In the genomic region with DNA sequence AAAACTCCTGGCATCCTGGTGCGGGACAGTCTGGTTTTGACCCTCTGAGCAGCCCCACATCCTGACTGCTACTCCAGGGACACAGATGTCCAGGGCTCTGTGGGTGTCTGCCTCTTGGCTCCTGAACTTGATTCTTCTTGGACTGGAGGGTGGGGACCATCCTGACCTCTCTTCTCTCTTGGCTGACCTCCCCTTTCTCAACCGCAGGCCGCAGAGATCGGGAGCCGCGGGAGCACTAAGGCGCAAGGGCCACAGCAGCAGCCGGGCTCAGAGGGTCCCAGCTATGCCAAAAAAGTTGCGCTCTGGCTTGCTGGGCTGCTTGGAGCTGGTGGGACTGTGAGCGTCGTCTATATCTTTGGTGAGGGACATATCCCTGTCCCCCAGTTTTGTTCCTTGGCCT, we compare ENCODE assay signal across 8 cellular contexts. TPM values are rescaled to one million over a fixed set of nuclear protein-coding genes. Genes with fewer than 3 reads are reported as not detected.
DNase-seq lines count a peak whose midpoint lies in the region; TF ChIP-seq lines count a peak whose summit lies in the region.

No MANE protein-coding gene starts in this region.

- H3K9me3 ChIP-seq in CD8-positive, alpha-beta memory T cell (ENCODE audit: low read length), result no peaks in the 10 kb centered on the region
- H3K9me3 ChIP-seq in PC-9 (ENCODE audit: insufficient read depth, low read depth), result no peaks in the 10 kb centered on the region

- CTCF ChIA-PET in CD8-positive, alpha-beta memory T cell (lab: Charles Lee), result no interaction called here
- CTCF ChIA-PET in PC-9 (lab: Charles Lee), result no interaction called here

- peak overlapping the region; percentile 99 for H3K4me2 ChIP-seq in PC-9

- no TSS peak for BruUV-seq in PC-9 (replicated peaks; lab: Mats Ljungman, UMichigan)

- TF ChIP-seq CTCF in PC-9 (conservative IDR thresholded peaks at IDR 0.05) (no peak), epithelial cell of proximal tubule (conservative IDR thresholded peaks at IDR 0.05; ENCODE audit: low read depth, low read length) (no peak), osteocyte (IDR thresholded peaks at IDR 0.05) (no peak)

- H3K4me3 ChIP-seq in CD8-positive, alpha-beta memory T cell (ENCODE audit: low read length), result peak overlapping the region; percentile 97
- H3K4me3 ChIP-seq in PC-9 (peak overlapping the region; percentile 99), epithelial cell of proximal tubule (ENCODE audit: low read depth, low read length) (peak overlapping the region; percentile 75)

- no peak for DNase-seq in CD8-positive, alpha-beta memory T cell
- no peak for DNase-seq in PC-9
- DNase-seq in epithelial cell of proximal tubule (ENCODE audit: low read depth), result no peak
- no peak for DNase-seq in osteocyte (ENCODE audit: extremely low spot score, unreplicated experiment)
- no peak for DNase-seq in DMS53 (lab: John Stamatoyannopoulos, UW)
- DNase-seq in islet precursor cell, result no peak
- no peak for DNase-seq in NCI-H1105 treated with DMSO at 0.1 percent for 48 hours (lab: John Stamatoyannopoulos, UW)
- no peak for DNase-seq in NCI-H2227 (lab: John Stamatoyannopoulos, UW; ENCODE audit: unreplicated experiment)

- H3K27me3 Mint-ChIP-seq in CD8-positive, alpha-beta memory T cell, result no peaks in the 10 kb centered on the region
- H3K27me3 Mint-ChIP-seq in osteocyte (ENCODE audit: unreplicated experiment), result no peaks in the 10 kb centered on the region

- H3K4me1 Mint-ChIP-seq in CD8-positive, alpha-beta memory T cell, result peaks cover 25 to 28% (median 28%) of the 10 kb centered on the region in 3 donors
- peaks cover 19% of the 10 kb centered on the region for H3K4me1 Mint-ChIP-seq in osteocyte (ENCODE audit: unreplicated experiment)

- no peaks in the 10 kb centered on the region for H4K20me1 ChIP-seq in PC-9 (ENCODE audit: insufficient read depth)

- POLR2A ChIA-PET in CD8-positive, alpha-beta memory T cell (lab: Charles Lee), result interaction anchor here (2.1 kb wide), 1 partner anchor 36 kb away, joined by 8 read pairs; a partner anchor contains a TSS
- POLR2A ChIA-PET in PC-9 (lab: Charles Lee; ENCODE audit: unreplicated experiment), result no interaction called here

- peak overlapping the region; percentile 80 to 96 (median 92) for H3K4me3 Mint-ChIP-seq in CD8-positive, alpha-beta memory T cell
- peak overlapping the region; percentile 80 for H3K4me3 Mint-ChIP-seq in osteocyte (ENCODE audit: unreplicated experiment)

- H3K4me1 ChIP-seq in CD8-positive, alpha-beta memory T cell (ENCODE audit: insufficient read depth, low read length), result peaks cover 18% of the 10 kb centered on the region
- H3K4me1 ChIP-seq in PC-9 (replicated peaks; ENCODE audit: insufficient read depth), result peaks cover 13% of the 10 kb centered on the region; the same call in 1 of the 2 replicates

- peaks cover 23% of the 10 kb centered on the region; the same call in 1 of the 2 replicates for H3F3A ChIP-seq in PC-9 (ENCODE audit: insufficient read depth, low read depth)

- no peaks in the 10 kb centered on the region for H3K27me3 ChIP-seq in CD8-positive, alpha-beta memory T cell (ENCODE audit: insufficient read depth, low read length, poor library complexity, severe bottlenecking)
- no peaks in the 10 kb centered on the region for H3K27me3 ChIP-seq in PC-9 (ENCODE audit: insufficient read depth, low read depth)

- intact Hi-C loops in PC-9 (cut with micrococcal nuclease; ENCODE audit: unreplicated experiment), result loop anchor here (1.0 to 5.0 kb wide), 2 partner anchors 34 to 69 kb away; a partner anchor contains a TSS

- peaks cover 23% of the 10 kb centered on the region for H3K79me2 ChIP-seq in PC-9 (ENCODE audit: low read depth)

- H3K36me3 ChIP-seq in CD8-positive, alpha-beta memory T cell (ENCODE audit: insufficient read depth, low read length), result peaks cover 12% of the 10 kb centered on the region
- 0 out of 2 replicates have a peak, but pooled peaks cover 6% of the 10 kb centered on the region for H3K36me3 ChIP-seq in PC-9 (ENCODE audit: low read depth)

- H3K27ac Mint-ChIP-seq in CD8-positive, alpha-beta memory T cell, result peak overlapping the region in 7 of 8 donors; percentile 65 to 98 (median 91)
- peak overlapping the region; percentile 87 for H3K27ac Mint-ChIP-seq in osteocyte (ENCODE audit: unreplicated experiment)

- peak overlapping the region; percentile 97; the same call in 1 of the 2 replicates for H2AFZ ChIP-seq in PC-9

- peaks cover 0 to 36% (median 4%) of the 10 kb centered on the region in 3 donors for H3K36me3 Mint-ChIP-seq in CD8-positive, alpha-beta memory T cell
- H3K36me3 Mint-ChIP-seq in osteocyte (ENCODE audit: unreplicated experiment), result peaks cover 5% of the 10 kb centered on the region

- peak overlapping the region; percentile 85 for H3K27ac ChIP-seq in CD8-positive, alpha-beta memory T cell (ENCODE audit: low read depth, low read length)
- H3K27ac ChIP-seq in PC-9, result peak overlapping the region; percentile 94

- H3K9me2 ChIP-seq in PC-9 (ENCODE audit: insufficient read depth), result no peaks in the 10 kb centered on the region

- no peaks in the 10 kb centered on the region for H3K9me3 Mint-ChIP-seq in CD8-positive, alpha-beta memory T cell
- H3K9me3 Mint-ChIP-seq in osteocyte (ENCODE audit: unreplicated experiment), result no peaks in the 10 kb centered on the region

RNA-seq across cellular contexts. Expression of a gene that starts 1.0 kb away (rescaled TPM):
- total RNA-seq in CD8-positive, alpha-beta memory T cell, result 100 to 1,000 TPM; 131 to 137 TPM
- 47.3 TPM for polyA plus RNA-seq in CD8-positive, alpha-beta memory T cell
- total RNA-seq in PC-9 (2021), result 85.5 and 95.9 TPM in 2 replicates
- total RNA-seq in epithelial cell of proximal tubule, result 98.1 and 146 TPM in 2 replicates
- total RNA-seq in osteocyte, result 55.9 and 56.0 TPM in 2 replicates

RNA-seq across cellular contexts. Expression of a gene that starts 17.1 kb away (rescaled TPM):
- 1 to 10 TPM in 1 of 2 experiments, under 1 TPM in 1; 0.92 to 1.4 TPM for total RNA-seq in CD8-positive, alpha-beta memory T cell
- polyA plus RNA-seq in CD8-positive, alpha-beta memory T cell, result 0.25 TPM
- total RNA-seq in PC-9 (2021) (1.4 and 3.6 TPM in 2 replicates), epithelial cell of proximal tubule (2.9 and 4.1 TPM in 2 replicates), osteocyte (0.42 and 0.62 TPM in 2 replicates)

RNA-seq across cellular contexts. Expression of a gene that starts 33.3 kb away (rescaled TPM):
- total RNA-seq in CD8-positive, alpha-beta memory T cell, result not detected
- not detected for polyA plus RNA-seq in CD8-positive, alpha-beta memory T cell
- total RNA-seq in PC-9 (2021), result 0.35 TPM in 1 of 2 replicates, not detected in the other
- total RNA-seq in epithelial cell of proximal tubule, result 0.17 TPM in 1 of 2 replicates, not detected in the other
- not detected in 2 replicates for total RNA-seq in osteocyte

RNA-seq across cellular contexts. Expression of a gene that starts 36.3 kb away (rescaled TPM):
- 100 to 1,000 TPM; 190 to 196 TPM for total RNA-seq in CD8-positive, alpha-beta memory T cell
- 115 TPM for polyA plus RNA-seq in CD8-positive, alpha-beta memory T cell
- total RNA-seq in PC-9 (2021) (99.7 and 118 TPM in 2 replicates), epithelial cell of proximal tubule (115 and 126 TPM in 2 replicates), osteocyte (130 and 132 TPM in 2 replicates)

RNA-seq across cellular contexts. Expression of a gene that starts 45.9 kb away (rescaled TPM):
- 1,000 to 10,000 TPM; 2,654 to 2,668 TPM for total RNA-seq in CD8-positive, alpha-beta memory T cell
- 1,795 TPM for polyA plus RNA-seq in CD8-positive, alpha-beta memory T cell
- total RNA-seq in PC-9 (2021) (2,510 and 2,860 TPM in 2 replicates), epithelial cell of proximal tubule (2,362 and 2,974 TPM in 2 replicates), osteocyte (1,827 and 1,860 TPM in 2 replicates)
